ENCODE assay signal across 34 cellular contexts in genomic region chr3:159480046-159480445, GRCh38.
"Had no signal": no experiment of that assay in that cellular context is flagged by ENCODE, and none has a peak within 500 bp of the region (broad histone marks: within the 10 kb centered on the region; RNA-seq: fewer than 3 reads in every experiment).

No MANE protein-coding gene starts in this region.

- H3K4me1 ChIP-seq: esophagus muscularis mucosa, prostate gland, upper lobe of left lung, vagina had no signal

- H3K27me3 Mint-ChIP-seq: activated naive CD8-positive, alpha-beta T cell; effector memory CD8-positive, alpha-beta T cell; naive B cell had no signal

- H3K27me3 ChIP-seq: esophagus muscularis mucosa, ovary, upper lobe of left lung, vagina had no signal

- FAIRE-seq: frontal cortex, islet of Langerhans, small intestine, TTC549 had no signal

- H3K36me3 ChIP-seq: esophagus muscularis mucosa, ovary, prostate gland, upper lobe of left lung, vagina, WERI-Rb-1 had no signal

- H3K27ac ChIP-seq: esophagus muscularis mucosa, ovary, prostate gland, upper lobe of left lung, vagina, WERI-Rb-1 had no signal

- H3K27ac Mint-ChIP-seq: activated naive CD8-positive, alpha-beta T cell; brain; effector memory CD8-positive, alpha-beta T cell; mesothelial cell of epicardium; naive B cell; stimulated activated effector memory CD8-positive, alpha-beta T cell treated with anti-CD3 and anti-CD28 coated beads, Interleukin-12 subunit alpha, Interleukin-12 subunit beta, amount 100 ng/mL, for 72 hours had no signal

- H3K36me3 Mint-ChIP-seq: activated naive CD8-positive, alpha-beta T cell; brain; naive B cell; stimulated activated effector memory CD8-positive, alpha-beta T cell treated with anti-CD3 and anti-CD28 coated beads, Interleukin-12 subunit alpha, Interleukin-12 subunit beta, amount 100 ng/mL, for 72 hours had no signal

- H3K9me3 ChIP-seq: ovary, prostate gland, upper lobe of left lung, vagina had no signal

- DNase-seq: activated CD4-positive, alpha-beta T cell treated with anti-CD3 and anti-CD28 coated beads for 48 hours; activated CD4-positive, alpha-beta T cell treated with anti-CD3 and anti-CD28 coated beads, Interleukin-2, amount 50 U/mL, for 48 hours; activated CD8-positive, alpha-beta memory T cell treated with anti-CD3 and anti-CD28 coated beads for 24 hours; activated effector memory CD4-positive, alpha-beta T cell treated with Interleukin-2 at 50 U/mL for 16 hours; activated naive CD4-positive, alpha-beta T cell treated with Interleukin-2 at 50 U/mL for 16 hours; aorta; caudate nucleus; cortex of kidney; effector memory CD8-positive, alpha-beta T cell; glutamatergic neuron; left cardiac atrium; left ventricle myocardium superior; naive B cell; ovary; retina; small intestine; stimulated activated CD4-positive, alpha-beta T cell treated with anti-CD3 and anti-CD28 coated beads, Interleukin-4, amount 100 ng/mL, for 24 hours; stimulated activated naive CD8-positive, alpha-beta T cell treated with anti-CD3 and anti-CD28 coated beads, Interleukin-15, amount 100 ng/mL, for 72 hours; substantia nigra; T-helper 1 cell; upper lobe of left lung; WERI-Rb-1 had no signal

- H3K4me3 Mint-ChIP-seq: activated naive CD8-positive, alpha-beta T cell; brain; effector memory CD8-positive, alpha-beta T cell; mesothelial cell of epicardium; naive B cell; stimulated activated effector memory CD8-positive, alpha-beta T cell treated with anti-CD3 and anti-CD28 coated beads, Interleukin-12 subunit alpha, Interleukin-12 subunit beta, amount 100 ng/mL, for 72 hours; stimulated activated naive CD8-positive, alpha-beta T cell treated with anti-CD3 and anti-CD28 coated beads, Interleukin-15, amount 100 ng/mL, for 72 hours had no signal

- H3K4me3 ChIP-seq: esophagus muscularis mucosa, ovary, prostate gland, upper lobe of left lung, vagina had no signal

- ATAC-seq: activated CD4-positive, CD25-positive, alpha-beta regulatory T cell treated with anti-CD3 and anti-CD28 coated beads, Interleukin-2, amount 50 U/mL, for 24 hours; effector memory CD8-positive, alpha-beta T cell; left cardiac atrium; left ventricle myocardium superior; sciatic nerve; stimulated activated effector memory CD8-positive, alpha-beta T cell treated with anti-CD3 and anti-CD28 coated beads, Interleukin-12 subunit alpha, Interleukin-12 subunit beta, amount 100 ng/mL, for 72 hours; stimulated activated naive CD8-positive, alpha-beta T cell treated with anti-CD3 and anti-CD28 coated beads, Interleukin-15, amount 100 ng/mL, for 72 hours had no signal

- H3K4me1 Mint-ChIP-seq: brain; naive B cell; stimulated activated effector memory CD8-positive, alpha-beta T cell treated with anti-CD3 and anti-CD28 coated beads, Interleukin-12 subunit alpha, Interleukin-12 subunit beta, amount 100 ng/mL, for 72 hours; stimulated activated naive CD8-positive, alpha-beta T cell treated with anti-CD3 and anti-CD28 coated beads, Interleukin-15, amount 100 ng/mL, for 72 hours had no signal
